ENCODE assay signal across 27 cellular contexts in the genomic region with DNA sequence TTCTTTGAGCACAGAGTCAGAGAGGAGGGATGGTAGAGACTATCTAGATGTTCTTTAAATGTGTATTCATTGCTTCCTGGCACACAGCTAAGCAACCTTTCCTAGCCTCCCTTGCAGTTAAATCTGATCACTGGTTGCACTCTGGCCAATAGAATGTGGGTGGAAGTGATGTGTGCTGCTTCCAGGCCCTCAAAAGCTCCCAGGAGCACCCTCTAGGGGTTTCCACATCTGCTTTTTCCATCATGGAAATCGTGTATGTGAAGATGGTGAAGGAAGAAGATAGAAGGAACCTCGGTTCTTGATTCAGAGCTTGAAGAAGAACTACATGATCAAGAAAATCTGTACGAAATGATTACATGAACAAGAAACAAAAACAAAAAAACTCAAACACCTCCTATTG.
"Had no signal": no experiment of that assay in that cellular context is flagged by ENCODE, and none has a peak within 500 bp of the region (broad histone marks: within the 10 kb centered on the region; RNA-seq: fewer than 3 reads in every experiment).

No MANE protein-coding gene starts in this region.

- H2AFZ ChIP-seq: parathyroid adenoma had no signal

- H3K27me3 Mint-ChIP-seq: stimulated activated memory B cell treated with anti-CD40 and anti-IgM and Interleukin-4, amounts not matched to agents 10 μg/mL and 1 μg/mL and 100 μg/mL, for 72 hours had no signal

- H3K9me3 ChIP-seq: lower lobe of right lung, mucosa of descending colon, right lobe of liver, stomach, testis, tibial artery, upper lobe of right lung had no signal

- H3K9ac ChIP-seq: parathyroid adenoma had no signal

- H3K4me1 ChIP-seq: heart left ventricle, left lung, lower lobe of right lung, parathyroid adenoma, right atrium auricular region, right lobe of liver, stomach, testis, tibial artery, upper lobe of right lung had no signal

- H3K27ac ChIP-seq: heart left ventricle, left lung, lower lobe of right lung, parathyroid adenoma, right atrium auricular region, right lobe of liver, stomach, testis, tibial artery, upper lobe of right lung had no signal

- H3K36me3 ChIP-seq: heart left ventricle, left lung, lower lobe of right lung, right atrium auricular region, right lobe of liver, stomach, tibial artery, upper lobe of right lung had no signal

- FAIRE-seq: urothelium cell line had no signal

- H3K4me3 ChIP-seq: heart left ventricle, left lung, lower lobe of right lung, mucosa of descending colon, right atrium auricular region, right lobe of liver, smooth muscle cell, stomach, testis, tibial artery, upper lobe of right lung had no signal

- H3K36me3 Mint-ChIP-seq: naive thymus-derived CD4-positive, alpha-beta T cell; stimulated activated memory B cell treated with anti-CD40 and anti-IgM and Interleukin-4, amounts not matched to agents 10 μg/mL and 1 μg/mL and 100 μg/mL, for 72 hours had no signal

- DNase-seq: heart left ventricle; hypothalamus; islet precursor cell; left lung; lower lobe of right lung; midbrain; mucosa of descending colon; naive thymus-derived CD4-positive, alpha-beta T cell; nucleus accumbens; right lobe of liver; stimulated activated CD4-positive, alpha-beta T cell treated with anti-CD3 and anti-CD28 coated beads, Interleukin-1b, Interleukin-23, amount 100 ng/mL, for 48 hours; stimulated activated CD4-positive, alpha-beta T cell treated with anti-CD3 and anti-CD28 coated beads, Interleukin-2, amount 100 ng/mL, for 48 hours; stimulated activated CD4-positive, alpha-beta T cell treated with anti-CD3 and anti-CD28 coated beads, Interleukin-4, amount 100 ng/mL, for 4 hours; stimulated activated CD8-positive, alpha-beta memory T cell treated with anti-CD3 and anti-CD28 coated beads, Interleukin-4, amount 100 ng/mL, for 48 hours; stimulated activated naive CD4-positive, alpha-beta T cell treated with Interleukin-2 at 50 U/mL for 16 hours; stomach; testis; tibial artery; trophoblast cell; upper lobe of right lung had no signal

- H3K27me3 ChIP-seq: heart left ventricle, left lung, right atrium auricular region, right lobe of liver, stomach, testis, tibial artery, upper lobe of right lung had no signal

- H3K4me3 Mint-ChIP-seq: naive thymus-derived CD4-positive, alpha-beta T cell; nephron; neural crest cell; stimulated activated memory B cell treated with anti-CD40 and anti-IgM and Interleukin-4, amounts not matched to agents 10 μg/mL and 1 μg/mL and 100 μg/mL, for 72 hours had no signal

- H3K4me2 ChIP-seq: smooth muscle cell had no signal

- H3K9me3 Mint-ChIP-seq: stimulated activated memory B cell treated with anti-CD40 and anti-IgM and Interleukin-4, amounts not matched to agents 10 μg/mL and 1 μg/mL and 100 μg/mL, for 72 hours had no signal

- H3K79me2 ChIP-seq: parathyroid adenoma had no signal

- H3K4me1 Mint-ChIP-seq: naive thymus-derived CD4-positive, alpha-beta T cell; stimulated activated memory B cell treated with anti-CD40 and anti-IgM and Interleukin-4, amounts not matched to agents 10 μg/mL and 1 μg/mL and 100 μg/mL, for 72 hours had no signal

- H3K27ac Mint-ChIP-seq: naive thymus-derived CD4-positive, alpha-beta T cell; nephron; stimulated activated memory B cell treated with anti-CD40 and anti-IgM and Interleukin-4, amounts not matched to agents 10 μg/mL and 1 μg/mL and 100 μg/mL, for 72 hours had no signal

- ATAC-seq: heart left ventricle; left lung; lower lobe of right lung; naive thymus-derived CD4-positive, alpha-beta T cell; stimulated activated memory B cell treated with anti-CD40 and anti-IgM and Interleukin-4, amounts not matched to agents 10 μg/mL and 1 μg/mL and 100 μg/mL, for 72 hours; upper lobe of right lung had no signal
